Comparison of ENCODE assay signal across 9 cellular contexts in genomic region chr12:20220339-20220738, GRCh38.
DNase-seq lines count a peak whose midpoint lies in the region; ATAC-seq and TF ChIP-seq lines count a peak whose summit lies in the region.
"Had no signal": no experiment of that assay in that cellular context is flagged by ENCODE, and none has a peak within 500 bp of the region (broad histone marks: within the 10 kb centered on the region; RNA-seq: fewer than 3 reads in every experiment).

No MANE protein-coding gene starts in this region.

- H3K27me3 ChIP-seq in kidney epithelial cell (ENCODE audit: control insufficient read depth, insufficient read depth, low read length) = no peaks in the 10 kb centered on the region
- H3K27me3 ChIP-seq in prostate gland (replicated peaks; ENCODE audit: insufficient read depth) = no peaks in the 10 kb centered on the region

- POLR2A ChIA-PET in WTC11 (lab: Charles Lee) = no interaction called here

- CTCF ChIA-PET in WTC11 (lab: Charles Lee) = interaction anchor here (0.6 to 1.2 kb wide), 4 partner anchors 305 to 885 kb away, joined by 4 to 9 read pairs (median 6); no protein-coding TSS in a partner anchor

- H3K9me3 Mint-ChIP-seq in WTC11 = peaks cover 17% of the 10 kb centered on the region

- ATAC-seq in WTC11 = peak; percentile 84
- no peak for ATAC-seq in HG03196 (IDR thresholded peaks at IDR 0.05; ENCODE audit: unreplicated experiment)
- ATAC-seq in HG03520 (IDR thresholded peaks at IDR 0.05; ENCODE audit: unreplicated experiment) = no peak

- no peaks in the 10 kb centered on the region for H3K36me3 Mint-ChIP-seq in WTC11

- no peaks in the 10 kb centered on the region for H3K9me3 ChIP-seq in prostate gland

- H3K27ac ChIP-seq in prostate gland = no peak overlapping the region

- TF ChIP-seq POLR2A in prostate gland (IDR thresholded peaks at IDR 0.05) = no peak

- intact Hi-C loops in prostate gland (cut with DNase I) = no loop called here

- H3K4me3 Mint-ChIP-seq in WTC11 = no peak overlapping the region

- H3K4me1 ChIP-seq in prostate gland (replicated peaks) = no peaks in the 10 kb centered on the region

- 61% methylated on average over 1 of the region's 1 CpG for WGBS in prostate gland

- DNase-seq in CD1c-positive myeloid dendritic cell (ENCODE audit: extremely low spot score) (peak; percentile 45), HT-29 (ENCODE audit: low spot score) (peak; percentile 37), WTC11 (ENCODE audit: low spot score) (peak; percentile 14), kidney epithelial cell (ENCODE audit: low read depth) (no peak), prostate gland (ENCODE audit: low spot score) (no peak)
- DNase-seq in stimulated activated CD4-positive, alpha-beta T cell treated with anti-CD3 and anti-CD28 coated beads, Interleukin-4, amount 100 ng/mL, for 24 hours = no peak
- DNase-seq: cortex of kidney had no signal

- no peak overlapping the region for H3K27ac Mint-ChIP-seq in WTC11

- no peaks in the 10 kb centered on the region for H3K27me3 Mint-ChIP-seq in WTC11 (ENCODE audit: low read depth)

- TF ChIP-seq CTCF in WTC11 (IDR thresholded peaks at IDR 0.05) (no peak), kidney epithelial cell (IDR thresholded peaks at IDR 0.05; ENCODE audit: insufficient read depth, low read length, poor library complexity, severe bottlenecking) (peak; percentile 22), prostate gland (IDR thresholded peaks at IDR 0.05) (no peak)

- H3K36me3 ChIP-seq in kidney epithelial cell (ENCODE audit: control insufficient read depth, insufficient read depth, low read length) (no peaks in the 10 kb centered on the region), prostate gland (no peaks in the 10 kb centered on the region)

- H3K4me1 Mint-ChIP-seq in WTC11 = no peaks in the 10 kb centered on the region

- no peak overlapping the region for H3K4me3 ChIP-seq in kidney epithelial cell (ENCODE audit: low read depth, low read length)
- H3K4me3 ChIP-seq in prostate gland = no peak overlapping the region

TF ChIP-seq in WTC11, 78 proteins besides CTCF, POLR2A, EP300 and RAD21:
- TF ChIP-seq E2F1 (CRISPR knock-in tag; IDR thresholded peaks at IDR 0.05) (no peak), RELA (CRISPR knock-in tag; IDR thresholded peaks at IDR 0.05; ENCODE audit: borderline replicate concordance) (no peak), EMX1 (CRISPR knock-in tag; IDR thresholded peaks at IDR 0.05) (no peak), FOXP1 (CRISPR knock-in tag; IDR thresholded peaks at IDR 0.05; ENCODE audit: borderline replicate concordance) (no peak), RORB (CRISPR knock-in tag; IDR thresholded peaks at IDR 0.05) (no peak), ZNF121 (CRISPR knock-in tag; IDR thresholded peaks at IDR 0.05) (no peak), ZNF219 (CRISPR knock-in tag; IDR thresholded peaks at IDR 0.05; ENCODE audit: borderline replicate concordance) (no peak), MXD4 (CRISPR knock-in tag; IDR thresholded peaks at IDR 0.05; ENCODE audit: borderline replicate concordance) (no peak), PREB (CRISPR knock-in tag; IDR thresholded peaks at IDR 0.05; ENCODE audit: borderline replicate concordance) (no peak), ZNF232 (CRISPR knock-in tag; IDR thresholded peaks at IDR 0.05) (no peak), PRDM15 (CRISPR knock-in tag; IDR thresholded peaks at IDR 0.05) (no peak), FOXK1 (CRISPR knock-in tag; IDR thresholded peaks at IDR 0.05) (no peak), ZNF425 (CRISPR knock-in tag; conservative IDR thresholded peaks at IDR 0.05) (no peak), GTF2I (CRISPR knock-in tag; conservative IDR thresholded peaks at IDR 0.05) (no peak)

Comparison
In these comparisons a context has a peak if more than half of its experiments do, and no peak if none do; other contexts are left out.
1. DNase-seq: peak in CD1c-positive myeloid dendritic cell (single experiment), HT-29 (single experiment) and WTC11 (single experiment); none in kidney epithelial cell (single experiment), prostate gland (single experiment) and stimulated activated CD4-positive, alpha-beta T cell treated with anti-CD3 and anti-CD28 coated beads, Interleukin-4, amount 100 ng/mL, for 24 hours (single experiment).